10 cellular contexts compared by ENCODE assay signal in genomic region chr4:97153042-97153441, GRCh38.
A peak's percentile ranks its signal among the peaks of the same experiment; 100 is the strongest.
DNase-seq lines count a peak whose midpoint lies in the region; ATAC-seq and TF ChIP-seq lines count a peak whose summit lies in the region.
"Had no signal": no experiment of that assay in that cellular context is flagged by ENCODE, and none has a peak within 500 bp of the region (broad histone marks: within the 10 kb centered on the region; RNA-seq: fewer than 3 reads in every experiment).

No MANE protein-coding gene starts in this region.

- peak; percentile 32 for DNase-seq in DMS153 (lab: John Stamatoyannopoulos, UW)
- DNase-seq in LNCaP clone FGC (ENCODE audit: low read depth), result no peak
- peak; percentile 10 for DNase-seq in amniotic epithelial cell (ENCODE audit: low read depth)
- DNase-seq in kidney glomerular epithelial cell (lab: John Stamatoyannopoulos, UW), result peak; percentile 19
- DNase-seq in HPDE6-E6E7 (ENCODE audit: extremely low spot score), result no peak
- DNase-seq in gastrocnemius medialis, result no peak
- DNase-seq: left ventricle myocardium superior had no signal

- no peaks in the 10 kb centered on the region for H3K4me1 ChIP-seq in gastrocnemius medialis

- no peaks in the 10 kb centered on the region for H3K9me3 ChIP-seq in gastrocnemius medialis

- intact Hi-C loops in gastrocnemius medialis (cut with DNase I; ENCODE audit: low total_unique reads), result no loop called here

- H3K27me3 ChIP-seq in gastrocnemius medialis, result no peaks in the 10 kb centered on the region

- H3K4me3 ChIP-seq in LNCaP clone FGC (ENCODE audit: low read depth, low read length) (no peak overlapping the region), gastrocnemius medialis (no peak overlapping the region)
- H3K4me3 ChIP-seq: coronary artery had no signal

- H3K36me3 ChIP-seq in gastrocnemius medialis, result no peaks in the 10 kb centered on the region

- ATAC-seq in HG03045 (IDR thresholded peaks at IDR 0.05; ENCODE audit: unreplicated experiment) (no peak), GM19324 (IDR thresholded peaks at IDR 0.05; ENCODE audit: low FRiP score, unreplicated experiment) (no peak), gastrocnemius medialis (no peak)
- ATAC-seq: left ventricle myocardium superior had no signal

- H3K27ac ChIP-seq in gastrocnemius medialis, result no peak overlapping the region
- H3K27ac ChIP-seq: coronary artery had no signal

- no peak for TF ChIP-seq POLR2A in gastrocnemius medialis (IDR thresholded peaks at IDR 0.05)

- TF ChIP-seq CTCF in LNCaP clone FGC (IDR thresholded peaks at IDR 0.05; ENCODE audit: control insufficient read depth, extremely low read depth, insufficient read depth), result peak; percentile 63
- TF ChIP-seq CTCF in gastrocnemius medialis (IDR thresholded peaks at IDR 0.05 in 4 of 5, conservative IDR thresholded peaks at IDR 0.05 in 1 of 5), result no peak

- in situ Hi-C loops in gastrocnemius medialis (cut with MboI; ENCODE audit: low sequenced_read_pairs in 4 of 4), result no loop called here

Comparison
In these comparisons a context has a peak if more than half of its experiments do, and no peak if none do; other contexts are left out.
1. DNase-seq: peak in DMS153 (single experiment), amniotic epithelial cell (single experiment) and kidney glomerular epithelial cell (single experiment); none in LNCaP clone FGC (single experiment), HPDE6-E6E7 (single experiment) and gastrocnemius medialis (0 of 2).